Comparison of ENCODE assay signal across 1 cellular context in the genomic region with DNA sequence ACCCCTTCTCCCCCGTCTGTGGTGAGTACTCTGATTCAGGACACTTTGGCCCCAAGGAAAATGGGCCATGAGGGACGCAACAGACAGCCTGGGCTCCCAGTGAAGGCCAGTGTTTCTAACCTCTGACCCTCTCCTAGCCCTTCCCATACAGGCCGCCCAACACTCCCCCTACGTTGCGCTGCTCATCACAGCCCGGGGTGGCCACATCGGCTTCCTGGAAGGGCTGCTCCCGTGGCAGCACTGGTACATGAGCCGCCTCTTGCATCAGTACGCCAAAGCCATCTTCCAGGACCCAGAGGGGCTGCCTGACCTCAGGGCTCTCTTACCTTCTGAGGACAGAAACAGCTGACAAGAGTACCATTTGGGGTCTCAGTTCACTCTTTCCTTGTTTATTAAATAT.
TF ChIP-seq lines count a peak whose summit lies in the region.

No MANE protein-coding gene starts in this region.

TF ChIP-seq in HepG2, 621 proteins besides CTCF, POLR2A, EP300 and RAD21 (continued from another document):
- TF ChIP-seq CEBPZ (IDR thresholded peaks at IDR 0.05; ENCODE audit: low read length), result no peak
- TF ChIP-seq RBM22 (optimal IDR thresholded peaks at IDR 0.05; ENCODE audit: low read length), result peak; percentile 57
